ENCODE assay signal across 23 cellular contexts in genomic region chr11:130721282-130721681, GRCh38.
DNase-seq lines count a peak whose midpoint lies in the region; ATAC-seq, FAIRE-seq and TF ChIP-seq lines count a peak whose summit lies in the region.
"Had no signal": no experiment of that assay in that cellular context is flagged by ENCODE, and none has a peak within 500 bp of the region (broad histone marks: within the 10 kb centered on the region; RNA-seq: fewer than 3 reads in every experiment).

No MANE protein-coding gene starts in this region.

- TF ChIP-seq CTCF in IMR-90 (conservative IDR thresholded peaks at IDR 0.05; ENCODE audit: low read depth, low read length): no peak
- TF ChIP-seq CTCF in astrocyte (IDR thresholded peaks at IDR 0.05; ENCODE audit: insufficient read depth, low read depth, low read length): no peak
- no peak for TF ChIP-seq CTCF in esophagus muscularis mucosa (IDR thresholded peaks at IDR 0.05)
- TF ChIP-seq CTCF in osteocyte (IDR thresholded peaks at IDR 0.05): no peak
- TF ChIP-seq CTCF in HepG2 (CRISPR knock-in tag; IDR thresholded peaks at IDR 0.05): no peak

- H4K5ac ChIP-seq in IMR-90 (ENCODE audit: low read depth, low read length): no peak overlapping the region

- H4K20me1 ChIP-seq in IMR-90 (ENCODE audit: insufficient read depth, low read length) (no peaks in the 10 kb centered on the region), astrocyte (ENCODE audit: insufficient read depth, low read length) (no peaks in the 10 kb centered on the region), HepG2 (ENCODE audit: insufficient read depth, low read length) (no peaks in the 10 kb centered on the region)
- H4K20me1 ChIP-seq: BLaER1 had no signal

- H3K27ac Mint-ChIP-seq in astrocyte (ENCODE audit: unreplicated experiment) (peak overlapping the region; percentile 56), osteocyte (ENCODE audit: unreplicated experiment) (no peak overlapping the region)
- H3K27ac Mint-ChIP-seq: B cell; CD4-positive, CD25-positive, alpha-beta regulatory T cell; CD8-positive, alpha-beta T cell; GM23338; H9 had no signal

- intact Hi-C loops in IMR-90 (cut with micrococcal nuclease) (no loop called here), esophagus muscularis mucosa (cut with DNase I) (no loop called here), HepG2 (cut with micrococcal nuclease; ENCODE audit: unreplicated experiment) (no loop called here)

- no peak overlapping the region for H4K91ac ChIP-seq in IMR-90 (ENCODE audit: insufficient read depth, low read depth, low read length)

- dilution Hi-C loops in IMR-90 (cut with HindIII; ENCODE audit: low sequenced_read_pairs, unreplicated experiment): no loop called here

- H2BK15ac ChIP-seq in IMR-90 (ENCODE audit: low read depth, low read length): peak overlapping the region; percentile 73; the same call in 1 of the 3 replicates

- H3K4me3 ChIP-seq in IMR-90 (ENCODE audit: insufficient read depth, low read depth, low read length) (no peak overlapping the region), astrocyte (ENCODE audit: insufficient read depth, low read depth, low read length) (no peak overlapping the region), esophagus muscularis mucosa (no peak overlapping the region), HepG2 (replicated peaks in 1 of 3; ENCODE audit: insufficient read depth in 1 of 3, low read depth in 2 of 3, low read length in 3 of 3) (no peak overlapping the region)
- H3K4me3 ChIP-seq: BLaER1, GM23338 had no signal

- H3K9me1 ChIP-seq in IMR-90 (ENCODE audit: insufficient read depth, low read length): peaks cover 22% of the 10 kb centered on the region

- H3K18ac ChIP-seq in IMR-90 (ENCODE audit: low read depth, low read length): no peak overlapping the region; the same call in 1 of the 2 replicates

- FAIRE-seq in astrocyte (lab: Jason Lieb, UNC): no peak
- no peak for FAIRE-seq in HepG2 (lab: Jason Lieb, UNC)
- FAIRE-seq: A204.1, D721Med, GM12891, GM18507 had no signal

- peak overlapping the region; percentile 53; the same call in 1 of the 2 replicates for H2BK20ac ChIP-seq in IMR-90 (ENCODE audit: low read depth, low read length)

- POLR2A ChIA-PET in IMR-90 (lab: Charles Lee; ENCODE audit: unreplicated experiment): no interaction called here
- POLR2A ChIA-PET in HepG2 (lab: Yijun Ruan, JAX): no interaction called here

- no CpG with 5 or more reads among the region's 3 CpGs for WGBS in IMR-90 (ENCODE audit: extremely low coverage in 2 of 2, insufficient read length in 1 of 2), 2 experiments
- WGBS in esophagus muscularis mucosa: 70% methylated on average over 3 of the region's 3 CpGs
- WGBS in HepG2 (ENCODE audit: low lambda C conversion rate): 13% methylated on average over 2 of the region's 3 CpGs

- H2BK120ac ChIP-seq in IMR-90 (ENCODE audit: low read depth, low read length): peak overlapping the region; percentile 71; the same call in 1 of the 2 replicates

- H2AK9ac ChIP-seq in IMR-90 (replicated peaks; ENCODE audit: low read depth, low read length, poor library complexity): no peak overlapping the region

- H3K27me3 ChIP-seq in IMR-90 (ENCODE audit: control insufficient read depth, insufficient read depth, low read length): no peaks in the 10 kb centered on the region
- no peaks in the 10 kb centered on the region for H3K27me3 ChIP-seq in astrocyte (ENCODE audit: insufficient read depth, low read length)
- H3K27me3 ChIP-seq in esophagus muscularis mucosa: no peaks in the 10 kb centered on the region
- peaks cover 1 to 21% of the 10 kb centered on the region in 2 experiments; a peak in 2 of 5 replicates for H3K27me3 ChIP-seq in HepG2 (ENCODE audit: control insufficient read depth in 1 of 2, insufficient read depth in 2 of 2, low read length in 2 of 2)
- H3K27me3 ChIP-seq: BLaER1 had no signal

- H3K4ac ChIP-seq in IMR-90 (ENCODE audit: low read depth, low read length): no peak overlapping the region; the same call in 1 of the 2 replicates

- H3K4me2 ChIP-seq in IMR-90 (ENCODE audit: low read depth, low read length): no peak overlapping the region
- no peak overlapping the region for H3K4me2 ChIP-seq in astrocyte (ENCODE audit: low read length)
- no peak overlapping the region for H3K4me2 ChIP-seq in HepG2 (ENCODE audit: low read depth, low read length)
- H3K4me2 ChIP-seq: BLaER1, GM23338 had no signal

- H2AFZ ChIP-seq in IMR-90 (replicated peaks; ENCODE audit: low read length, poor library complexity): no peak overlapping the region
- H2AFZ ChIP-seq in astrocyte (ENCODE audit: low read depth, low read length): no peak overlapping the region
- no peak overlapping the region for H2AFZ ChIP-seq in HepG2 (ENCODE audit: low read length)

- H4K8ac ChIP-seq in IMR-90 (ENCODE audit: low read depth in 2 of 2, low read length in 2 of 2): no peak overlapping the region

- H2BK5ac ChIP-seq in IMR-90 (ENCODE audit: low read depth, low read length, poor library complexity, severe bottlenecking): no peak overlapping the region

- H3K14ac ChIP-seq in IMR-90 (replicated peaks; ENCODE audit: low read depth, low read length): peak overlapping the region; percentile 39; the same call in 1 of the 2 replicates

- no peak for TF ChIP-seq POLR2A in IMR-90 (IDR thresholded peaks at IDR 0.05; ENCODE audit: low read depth, low read length)
- TF ChIP-seq POLR2A in esophagus muscularis mucosa (IDR thresholded peaks at IDR 0.05; ENCODE audit: low read depth): no peak
- no peak for TF ChIP-seq POLR2A in HepG2 (IDR thresholded peaks at IDR 0.05; ENCODE audit: insufficient read depth in 1 of 2, low read depth in 2 of 2, low read length in 2 of 2)

- H3K27me3 Mint-ChIP-seq in astrocyte (ENCODE audit: low read depth, unreplicated experiment) (peaks cover 11% of the 10 kb centered on the region), osteocyte (ENCODE audit: unreplicated experiment) (no peaks in the 10 kb centered on the region)
- H3K27me3 Mint-ChIP-seq: B cell had no signal

- H3K9me3 ChIP-seq in IMR-90 (ENCODE audit: control insufficient read depth, insufficient read depth, low read length) (no peaks in the 10 kb centered on the region), astrocyte (ENCODE audit: insufficient read depth, low read depth, low read length) (no peaks in the 10 kb centered on the region), esophagus muscularis mucosa (no peaks in the 10 kb centered on the region), HepG2 (ENCODE audit: low read length) (no peaks in the 10 kb centered on the region)
- H3K9me3 ChIP-seq: BLaER1 had no signal

- no peak for TF ChIP-seq RAD21 in IMR-90 (IDR thresholded peaks at IDR 0.05; ENCODE audit: low read length)
- TF ChIP-seq RAD21 in HepG2 (CRISPR knock-in tag; IDR thresholded peaks at IDR 0.05): no peak

- H3K4me1 ChIP-seq in IMR-90 (ENCODE audit: control insufficient read depth, insufficient read depth, low read length): peaks cover 24% of the 10 kb centered on the region
- H3K4me1 ChIP-seq in astrocyte (ENCODE audit: insufficient read depth, low read length): peaks cover 36% of the 10 kb centered on the region
- H3K4me1 ChIP-seq in esophagus muscularis mucosa: peaks cover 13 to 16% (median 14%) of the 10 kb centered on the region in 4 donors
- H3K4me1 ChIP-seq in HepG2 (ENCODE audit: insufficient read depth, low read length): no peaks in the 10 kb centered on the region

- no peak overlapping the region for H3K27ac ChIP-seq in IMR-90 (ENCODE audit: insufficient read depth, low read length)
- no peak overlapping the region for H3K27ac ChIP-seq in astrocyte (ENCODE audit: low read depth, low read length)
- no peak overlapping the region for H3K27ac ChIP-seq in esophagus muscularis mucosa (replicated peaks in 1 of 4)
- H3K27ac ChIP-seq in HepG2 (ENCODE audit: extremely low read length, insufficient read depth, low read length): no peak overlapping the region
- H3K27ac ChIP-seq: 22Rv1, BLaER1, C4-2B had no signal

- H3K36me3 Mint-ChIP-seq in astrocyte (ENCODE audit: low read depth, unreplicated experiment) (no peaks in the 10 kb centered on the region), osteocyte (ENCODE audit: unreplicated experiment) (peaks cover 2% of the 10 kb centered on the region)
- H3K36me3 Mint-ChIP-seq: CD4-positive, CD25-positive, alpha-beta regulatory T cell; CD8-positive, alpha-beta T cell had no signal

- H3K4me3 Mint-ChIP-seq in astrocyte (ENCODE audit: unreplicated experiment): no peak overlapping the region
- H3K4me3 Mint-ChIP-seq in osteocyte (ENCODE audit: unreplicated experiment): no peak overlapping the region
- H3K4me3 Mint-ChIP-seq: B cell; CD4-positive, CD25-positive, alpha-beta regulatory T cell; CD8-positive, alpha-beta T cell; GM23338; H9 had no signal

- no peaks in the 10 kb centered on the region for H3K79me1 ChIP-seq in IMR-90 (ENCODE audit: low read depth in 1 of 2, low read length in 2 of 2)

- BruUV-seq in IMR-90 (replicated peaks; lab: Mats Ljungman, UMichigan) (no TSS peak), HepG2 (replicated peaks; lab: Mats Ljungman, UMichigan) (no TSS peak)

- DNase-seq in IMR-90: no peak
- no peak for DNase-seq in astrocyte (ENCODE audit: low read depth)
- peak; percentile 70 for DNase-seq in esophagus muscularis mucosa (ENCODE audit: extremely low spot score)
- DNase-seq in osteocyte (ENCODE audit: extremely low spot score, unreplicated experiment): peak; percentile 11
- DNase-seq in HepG2 (ENCODE audit: low spot score): no peak
- DNase-seq in NCI-H2196 treated with DMSO at 0.1 percent for 48 hours (lab: John Stamatoyannopoulos, UW; ENCODE audit: unreplicated experiment): no peak
- no peak for DNase-seq in NCI-H69 (lab: John Stamatoyannopoulos, UW)
- DNase-seq: CD4-positive, CD25-positive, alpha-beta regulatory T cell; CD8-positive, alpha-beta T cell; DMS 273 treated with DMSO at 0.1 percent for 48 hours; DMS79; GDM1; H9 had no signal

- H3K9me3 Mint-ChIP-seq in astrocyte (ENCODE audit: unreplicated experiment): peaks cover 3% of the 10 kb centered on the region
- H3K9me3 Mint-ChIP-seq in osteocyte (ENCODE audit: unreplicated experiment): no peaks in the 10 kb centered on the region
- H3K9me3 Mint-ChIP-seq: CD4-positive, CD25-positive, alpha-beta regulatory T cell; CD8-positive, alpha-beta T cell; GM23338; H9 had no signal

- H3K79me2 ChIP-seq in astrocyte (ENCODE audit: insufficient read depth, low read length): no peaks in the 10 kb centered on the region
- H3K79me2 ChIP-seq in HepG2 (ENCODE audit: insufficient read depth, low read length): no peaks in the 10 kb centered on the region

- H3K36me3 ChIP-seq in IMR-90 (ENCODE audit: control insufficient read depth, insufficient read depth, low read length) (no peaks in the 10 kb centered on the region), astrocyte (ENCODE audit: insufficient read depth, low read length) (no peaks in the 10 kb centered on the region), esophagus muscularis mucosa (no peaks in the 10 kb centered on the region), HepG2 (replicated peaks in 1 of 2; ENCODE audit: control insufficient read depth in 1 of 2, insufficient read depth in 2 of 2, low read length in 2 of 2) (no peaks in the 10 kb centered on the region)
- H3K36me3 ChIP-seq: BLaER1 had no signal

- no peak overlapping the region for H3K23ac ChIP-seq in IMR-90 (ENCODE audit: low read depth, low read length)

- CTCF ChIA-PET in IMR-90 (lab: Yijun Ruan, JAX): interaction anchor here (0.6 kb wide), 1 partner anchor 67 kb away, joined by 3 read pairs; no protein-coding TSS in a partner anchor
- CTCF ChIA-PET in HepG2 (lab: Yijun Ruan, JAX; ENCODE audit: low intra/inter-chr PET ratio, low total read pairs): no interaction called here

- ATAC-seq in IMR-90 (ENCODE audit: low read depth) (no peak), HepG2 (no peak)
- ATAC-seq: CD8-positive, alpha-beta T cell; GM23338; HCT116 had no signal

- TF ChIP-seq EP300 in esophagus muscularis mucosa (IDR thresholded peaks at IDR 0.05) (no peak), HepG2 (IDR thresholded peaks at IDR 0.05; ENCODE audit: low read depth in 2 of 2, low read length in 2 of 2) (no peak), HepG2 (CRISPR knock-in tag; IDR thresholded peaks at IDR 0.05; ENCODE audit: borderline replicate concordance) (no peak)

- H3K9ac ChIP-seq in IMR-90 (ENCODE audit: low read depth, low read length) (no peak overlapping the region), astrocyte (ENCODE audit: low read length) (no peak overlapping the region), HepG2 (ENCODE audit: insufficient read depth, low read depth, low read length) (no peak overlapping the region)
- H3K9ac ChIP-seq: BLaER1 had no signal

- in situ Hi-C loops in IMR-90 (cut with MboI; ENCODE audit: low sequenced_read_pairs): no loop called here
- in situ Hi-C loops in HepG2 (cut with HindIII; ENCODE audit: extremely low pct_ligation_motif_present, low pct_unique_long_range_greater_than_20kb): no loop called here

- no peak overlapping the region for H3K56ac ChIP-seq in IMR-90 (ENCODE audit: extremely low read depth, insufficient read depth, low read length)

- H3K4me1 Mint-ChIP-seq in astrocyte (ENCODE audit: low read depth, unreplicated experiment) (peaks cover 36% of the 10 kb centered on the region), osteocyte (ENCODE audit: unreplicated experiment) (peaks cover 61% of the 10 kb centered on the region)
- H3K4me1 Mint-ChIP-seq: B cell; CD4-positive, CD25-positive, alpha-beta regulatory T cell; GM23338 had no signal

- H2AK5ac ChIP-seq in IMR-90 (ENCODE audit: low read depth, low read length): peak overlapping the region; percentile 74; the same call in 1 of the 2 replicates

Comparison
In these comparisons a context has a peak if more than half of its experiments do, and no peak if none do; other contexts are left out.
1. DNase-seq: peak in esophagus muscularis mucosa (single experiment) and osteocyte (single experiment); none in IMR-90 (single experiment), astrocyte (single experiment), HepG2 (single experiment), NCI-H2196 treated with DMSO at 0.1 percent for 48 hours (single experiment) and NCI-H69 (single experiment).